In the genomic region with DNA sequence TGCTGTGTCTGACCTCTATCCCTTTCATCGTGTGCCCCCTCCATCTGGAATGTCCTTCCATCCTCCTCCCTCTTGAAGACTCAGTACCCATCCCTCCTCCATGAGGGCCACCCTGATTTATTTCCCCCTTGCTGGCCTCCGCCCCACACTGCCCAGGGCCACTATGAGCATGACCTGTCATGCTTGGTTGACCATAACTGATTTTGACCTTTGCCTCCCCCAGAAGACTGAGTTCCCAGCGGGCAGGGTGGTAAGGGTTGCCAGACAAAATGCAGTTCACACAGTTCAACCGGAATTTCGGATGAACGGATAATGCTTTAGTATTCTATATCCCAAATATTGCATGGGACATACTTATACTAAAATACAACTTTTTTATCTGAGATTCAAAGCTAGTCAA, we compare ENCODE assay signal across 8 cellular contexts. TPM values are rescaled to one million over a fixed set of nuclear protein-coding genes. Genes with fewer than 3 reads are reported as not detected.
"Had no signal": no experiment of that assay in that cellular context is flagged by ENCODE, and none has a peak within 500 bp of the region (broad histone marks: within the 10 kb centered on the region; RNA-seq: fewer than 3 reads in every experiment).

No MANE protein-coding gene starts in this region.

RNA-seq across cellular contexts. Expression of a gene that starts 31.6 kb away (rescaled TPM):
- total RNA-seq: osteoblast had no signal
- polyA plus RNA-seq: neural cell, ovary, psoas muscle, right cardiac atrium, spleen, thymus, urinary bladder had no signal

RNA-seq across cellular contexts. Expression of a gene that starts 42.0 kb away (rescaled TPM):
- total RNA-seq: osteoblast had no signal
- polyA plus RNA-seq: neural cell, ovary, psoas muscle, right cardiac atrium, spleen, thymus, urinary bladder had no signal
